18 cellular contexts compared by ENCODE assay signal in genomic region chr9:136405481-136405880, GRCh38. TPM values are rescaled to one million over a fixed set of nuclear protein-coding genes. Genes with fewer than 3 reads are reported as not detected.
A peak's percentile ranks its signal among the peaks of the same experiment; 100 is the strongest.
DNase-seq lines count a peak whose midpoint lies in the region; ATAC-seq and TF ChIP-seq lines count a peak whose summit lies in the region.
"Had no signal": no experiment of that assay in that cellular context is flagged by ENCODE, and none has a peak within 500 bp of the region (broad histone marks: within the 10 kb centered on the region; RNA-seq: fewer than 3 reads in every experiment).

No MANE protein-coding gene starts in this region.

- H3K27ac Mint-ChIP-seq in CD8-positive, alpha-beta memory T cell = peak overlapping the region in 5 of 8 donors; percentile 42 to 99 (median 92)
- H3K27ac Mint-ChIP-seq in T-cell (peak overlapping the region; percentile 34 to 93), naive B cell (peak overlapping the region in 3 of 6 donors; percentile 32 to 93 (median 86))
- H3K27ac Mint-ChIP-seq: neural progenitor cell, type B pancreatic cell had no signal

- no peak for DNase-seq in CD8-positive, alpha-beta memory T cell
- DNase-seq in T-cell = no peak
- no peak for DNase-seq in naive B cell
- DNase-seq in SK-N-SH = no peak
- DNase-seq: activated CD4-positive, CD25-positive, alpha-beta regulatory T cell; effector CD4-positive, alpha-beta T cell; esophagus squamous epithelium; left cardiac atrium; NCI-H1694 treated with DMSO at 0.1 percent for 48 hours; NCI-H774; stimulated activated CD4-positive, alpha-beta T cell treated with anti-CD3 and anti-CD28 coated beads, Interleukin-1b, Interleukin-23, amount 100 ng/mL, for 48 hours had no signal

- H3K27me3 Mint-ChIP-seq in CD8-positive, alpha-beta memory T cell = no peaks in the 10 kb centered on the region
- H3K27me3 Mint-ChIP-seq in T-cell (no peaks in the 10 kb centered on the region), naive B cell (no peaks in the 10 kb centered on the region)
- H3K27me3 Mint-ChIP-seq: central memory CD8-positive, alpha-beta T cell; progenitor cell of endocrine pancreas; type B pancreatic cell had no signal

- no peaks in the 10 kb centered on the region for H3K9me3 ChIP-seq in CD8-positive, alpha-beta memory T cell (ENCODE audit: low read length)
- no peaks in the 10 kb centered on the region for H3K9me3 ChIP-seq in SK-N-SH
- H3K9me3 ChIP-seq: ascending aorta, esophagus squamous epithelium had no signal

- H3K79me2 ChIP-seq in SK-N-SH (ENCODE audit: insufficient read depth) = peaks cover 24% of the 10 kb centered on the region

- no peak overlapping the region for H3K9ac ChIP-seq in SK-N-SH
- H3K9ac ChIP-seq: neural progenitor cell had no signal

- H3K27me3 ChIP-seq in CD8-positive, alpha-beta memory T cell (ENCODE audit: insufficient read depth, low read length, poor library complexity, severe bottlenecking) = no peaks in the 10 kb centered on the region
- no peaks in the 10 kb centered on the region for H3K27me3 ChIP-seq in SK-N-SH (ENCODE audit: insufficient read depth)
- H3K27me3 ChIP-seq: ascending aorta, esophagus squamous epithelium, neural progenitor cell had no signal

- CTCF ChIA-PET in CD8-positive, alpha-beta memory T cell (lab: Charles Lee) = no interaction called here
- CTCF ChIA-PET in T-cell (lab: Charles Lee) (no interaction called here), SK-N-SH (lab: Yijun Ruan, JAX) (interaction anchor here (0.6 to 1.3 kb wide), 3 partner anchors 14 to 1133 kb away, joined by 3 to 5 read pairs (median 3); partner anchors contain the start of gene DNLZ)

- no peak for ATAC-seq in T-cell (replicated peaks in 1 of 4)
- ATAC-seq in naive B cell (ENCODE audit: low read depth in 2 of 2) = no peak
- ATAC-seq in GM18502 (IDR thresholded peaks at IDR 0.05; ENCODE audit: poor library complexity, unreplicated experiment) = no peak
- ATAC-seq: left cardiac atrium had no signal

- peaks cover 8% of the 10 kb centered on the region for H3K36me3 ChIP-seq in CD8-positive, alpha-beta memory T cell (ENCODE audit: insufficient read depth, low read length)
- peaks cover 13 to 58% of the 10 kb centered on the region in 2 experiments for H3K36me3 ChIP-seq in SK-N-SH (replicated peaks in 1 of 2; ENCODE audit: control insufficient read depth in 1 of 2, insufficient read depth in 2 of 2, low read length in 1 of 2)

- no peaks in the 10 kb centered on the region for H4K20me1 ChIP-seq in SK-N-SH (ENCODE audit: insufficient read depth)

- peaks cover 49% of the 10 kb centered on the region for H3K4me1 ChIP-seq in CD8-positive, alpha-beta memory T cell (ENCODE audit: insufficient read depth, low read length)
- H3K4me1 ChIP-seq in SK-N-SH (ENCODE audit: control insufficient read depth in 1 of 2, insufficient read depth in 2 of 2, low read depth in 1 of 2, low read length in 1 of 2) = peaks cover 11 to 14% of the 10 kb centered on the region in 2 experiments; a peak in 3 of 4 replicates

- TF ChIP-seq CTCF in SK-N-SH (IDR thresholded peaks at IDR 0.05) = no peak

- H3K4me3 Mint-ChIP-seq in CD8-positive, alpha-beta memory T cell = peak overlapping the region in 3 of 7 donors; percentile 16 to 83 (median 28)
- H3K4me3 Mint-ChIP-seq in T-cell (peak overlapping the region in 1 of 3 donors; percentile 77), naive B cell (peak overlapping the region in 5 of 8 donors; percentile 5 to 83 (median 79))
- H3K4me3 Mint-ChIP-seq: neural progenitor cell, type B pancreatic cell had no signal

- no peak overlapping the region for H3K4me3 ChIP-seq in CD8-positive, alpha-beta memory T cell (ENCODE audit: low read length)
- no peak overlapping the region for H3K4me3 ChIP-seq in SK-N-SH (ENCODE audit: low read depth in 2 of 2, low read length in 1 of 2)
- H3K4me3 ChIP-seq: ascending aorta, esophagus squamous epithelium, neural progenitor cell had no signal

- no peak overlapping the region for H3K4me2 ChIP-seq in SK-N-SH
- H3K4me2 ChIP-seq: neural progenitor cell had no signal

- peaks cover 0 to 44% (median 2%) of the 10 kb centered on the region in 3 donors for H3K36me3 Mint-ChIP-seq in CD8-positive, alpha-beta memory T cell
- H3K36me3 Mint-ChIP-seq in T-cell (peaks cover 16% of the 10 kb centered on the region), naive B cell (peaks cover 0 to 8% of the 10 kb centered on the region in 2 donors)
- H3K36me3 Mint-ChIP-seq: type B pancreatic cell had no signal

- WGBS in SK-N-SH (ENCODE audit: low lambda C conversion rate) = 91% methylated on average over 7 of the region's 7 CpGs

- TF ChIP-seq EP300 in SK-N-SH (IDR thresholded peaks at IDR 0.05; ENCODE audit: borderline replicate concordance in 1 of 2, low read depth in 1 of 2, low read length in 1 of 2) = no peak

- peaks cover 19% of the 10 kb centered on the region for H3F3A ChIP-seq in SK-N-SH (replicated peaks; ENCODE audit: insufficient read depth)

- no peaks in the 10 kb centered on the region for H3K9me2 ChIP-seq in SK-N-SH

- no peak for TF ChIP-seq RAD21 in SK-N-SH (IDR thresholded peaks at IDR 0.05; ENCODE audit: low read length)

- POLR2A ChIA-PET in CD8-positive, alpha-beta memory T cell (lab: Charles Lee) = interaction anchor here (0.6 kb wide), 1 partner anchor 446 kb away, joined by 7 read pairs; no protein-coding TSS in a partner anchor
- POLR2A ChIA-PET in T-cell (lab: Charles Lee) (no interaction called here), SK-N-SH (lab: Yijun Ruan, JAX) (no interaction called here)

- no peak overlapping the region for H3K27ac ChIP-seq in CD8-positive, alpha-beta memory T cell (ENCODE audit: low read depth, low read length)
- no peak overlapping the region for H3K27ac ChIP-seq in SK-N-SH (ENCODE audit: low read depth in 2 of 2, low read length in 1 of 2)
- H3K27ac ChIP-seq: ascending aorta, neural progenitor cell had no signal

- no peak overlapping the region for H2AFZ ChIP-seq in SK-N-SH (ENCODE audit: low read depth)
- H2AFZ ChIP-seq: neural progenitor cell had no signal

- H3K9me3 Mint-ChIP-seq in CD8-positive, alpha-beta memory T cell = no peaks in the 10 kb centered on the region
- H3K9me3 Mint-ChIP-seq in T-cell = no peaks in the 10 kb centered on the region
- no peaks in the 10 kb centered on the region for H3K9me3 Mint-ChIP-seq in naive B cell
- H3K9me3 Mint-ChIP-seq: activated T-helper 2 cell treated with anti-CD3 and anti-CD28 coated beads, Interferon-gamma antibody, Interleukin-2, Interleukin-4, amounts not matched to agents 10 μg/mL and 5 μg/mL and 100 μg/mL, durations not matched to agents 14 hours and 24 hours and 36 hours; central memory CD8-positive, alpha-beta T cell; neural progenitor cell; type B pancreatic cell had no signal

- H3K4me1 Mint-ChIP-seq in CD8-positive, alpha-beta memory T cell = peaks cover 48 to 72% (median 56%) of the 10 kb centered on the region in 3 donors
- H3K4me1 Mint-ChIP-seq in T-cell = peaks cover 52 to 70% (median 53%) of the 10 kb centered on the region in 3 donors
- H3K4me1 Mint-ChIP-seq in naive B cell = peaks cover 38 to 73% (median 46%) of the 10 kb centered on the region in 3 donors

TF ChIP-seq in SK-N-SH, 30 proteins besides CTCF, POLR2A, EP300 and RAD21:
- no peak for TF ChIP-seq FOXJ3 (CRISPR knock-in tag; IDR thresholded peaks at IDR 0.05)
- TF ChIP-seq GABPA (IDR thresholded peaks at IDR 0.05; ENCODE audit: low read depth) = no peak
- TF ChIP-seq MEF2A (IDR thresholded peaks at IDR 0.05; ENCODE audit: borderline replicate concordance, low read depth) = no peak
- no peak for TF ChIP-seq CHD2 (IDR thresholded peaks at IDR 0.05; ENCODE audit: low read length, partially characterized antibody)

RNA-seq across cellular contexts. Expression of gene ENTR1, which starts 4.9 kb away (rescaled TPM):
- total RNA-seq in CD8-positive, alpha-beta memory T cell = 10 to 100 TPM; 52.2 to 55.5 TPM
- polyA plus RNA-seq in CD8-positive, alpha-beta memory T cell = 13.1 TPM
- 100 to 1,000 TPM in 1 of 5 donors, 10 to 100 TPM in 4; 57.7 to 103 (median 95.6) TPM for total RNA-seq in T-cell
- 10 to 100 TPM in 5 of 6 donors, 1 to 10 TPM in 1; 6.4 to 15.8 (median 14.4) TPM for polyA plus RNA-seq in naive B cell (ENCODE audit: low read depth in 6 of 6)
- polyA plus RNA-seq in SK-N-SH (2012; rRNA removed) = 71.3 and 75.0 TPM in 2 replicates
- polyA plus RNA-seq in SK-N-SH (2012; cell fraction: cytosol; rRNA removed) = 50.1 and 53.1 TPM in 2 replicates
- polyA plus RNA-seq in SK-N-SH (2012; cell fraction: nucleus; rRNA removed) = 216 and 221 TPM in 2 replicates

RNA-seq across cellular contexts. Expression of gene PMPCA, which starts 5.0 kb away (rescaled TPM):
- total RNA-seq in CD8-positive, alpha-beta memory T cell = 100 to 1,000 TPM in 1 of 2 experiments, 10 to 100 TPM in 1; 96.4 to 101 TPM
- polyA plus RNA-seq in CD8-positive, alpha-beta memory T cell = 39.2 TPM
- total RNA-seq in T-cell = 10 to 100 TPM; 55.8 to 81.9 (median 65.7) TPM
- 10 to 100 TPM; 28.1 to 39.8 (median 35.1) TPM for polyA plus RNA-seq in naive B cell (ENCODE audit: low read depth in 6 of 6)
- 125 and 134 TPM in 2 replicates for polyA plus RNA-seq in SK-N-SH (2012; rRNA removed)
- polyA plus RNA-seq in SK-N-SH (2012; cell fraction: cytosol; rRNA removed) = 89.7 and 105 TPM in 2 replicates
- 261 and 287 TPM in 2 replicates for polyA plus RNA-seq in SK-N-SH (2012; cell fraction: nucleus; rRNA removed)

RNA-seq across cellular contexts. Expression of gene SNAPC4, which starts 5.5 kb away (rescaled TPM):
- 10 to 100 TPM; 22.1 to 23.6 TPM for total RNA-seq in CD8-positive, alpha-beta memory T cell
- 2.6 TPM for polyA plus RNA-seq in CD8-positive, alpha-beta memory T cell
- 10 to 100 TPM; 10.5 to 15.7 (median 13.3) TPM for total RNA-seq in T-cell
- polyA plus RNA-seq in naive B cell (ENCODE audit: low read depth in 6 of 6) = 1 to 10 TPM in 5 of 6 donors, not detected in 1; 1.1 to 2.1 (median 1.3) TPM
- 7.7 and 9.2 TPM in 2 replicates for polyA plus RNA-seq in SK-N-SH (2012; rRNA removed)
- 3.5 and 4.8 TPM in 2 replicates for polyA plus RNA-seq in SK-N-SH (2012; cell fraction: cytosol; rRNA removed)
- polyA plus RNA-seq in SK-N-SH (2012; cell fraction: nucleus; rRNA removed) = 46.5 and 53.2 TPM in 2 replicates

RNA-seq across cellular contexts. Expression of gene CARD9, which starts 32.0 kb away (rescaled TPM):
- 1 to 10 TPM; 1.4 to 1.5 TPM for total RNA-seq in CD8-positive, alpha-beta memory T cell
- polyA plus RNA-seq in CD8-positive, alpha-beta memory T cell = not detected
- 1 to 10 TPM in 1 of 5 donors, under 1 TPM in 4; 0.43 to 1.4 (median 0.76) TPM for total RNA-seq in T-cell
- polyA plus RNA-seq in naive B cell (ENCODE audit: low read depth in 6 of 6) = under 1 TPM in 5 of 6 donors, not detected in 1; 0.16 to 0.52 (median 0.33) TPM
- polyA plus RNA-seq in SK-N-SH (2012; rRNA removed) = 1.1 and 1.7 TPM in 2 replicates
- 0.40 and 1.1 TPM in 2 replicates for polyA plus RNA-seq in SK-N-SH (2012; cell fraction: cytosol; rRNA removed)
- 6.4 and 12.1 TPM in 2 replicates for polyA plus RNA-seq in SK-N-SH (2012; cell fraction: nucleus; rRNA removed)

RNA-seq across cellular contexts. Expression of gene INPP5E, which starts 34.2 kb away (rescaled TPM):
- 10 to 100 TPM; 18.0 to 19.2 TPM for total RNA-seq in CD8-positive, alpha-beta memory T cell
- 5.3 TPM for polyA plus RNA-seq in CD8-positive, alpha-beta memory T cell
- total RNA-seq in T-cell = 10 to 100 TPM; 16.5 to 35.5 (median 31.8) TPM
- polyA plus RNA-seq in naive B cell (ENCODE audit: low read depth in 6 of 6) (1 to 10 TPM in 5 of 6 donors, under 1 TPM in 1; 0.61 to 6.8 (median 3.2) TPM), SK-N-SH (2012; rRNA removed) (10.5 and 12.8 TPM in 2 replicates)
- polyA plus RNA-seq in SK-N-SH (2012; cell fraction: cytosol; rRNA removed) = 5.2 and 7.4 TPM in 2 replicates
- 47.7 and 56.9 TPM in 2 replicates for polyA plus RNA-seq in SK-N-SH (2012; cell fraction: nucleus; rRNA removed)
